18 cellular contexts compared by ENCODE assay signal in genomic region chr10:3020881-3021280, GRCh38. TPM values are rescaled to one million over a fixed set of nuclear protein-coding genes. Genes with fewer than 3 reads are reported as not detected.
DNase-seq lines count a peak whose midpoint lies in the region; ATAC-seq and TF ChIP-seq lines count a peak whose summit lies in the region.
"Had no signal": no experiment of that assay in that cellular context is flagged by ENCODE, and none has a peak within 500 bp of the region (broad histone marks: within the 10 kb centered on the region; RNA-seq: fewer than 3 reads in every experiment).

No MANE protein-coding gene starts in this region.

- H3K27ac ChIP-seq in GM23338 (ENCODE audit: low read depth) = no peak overlapping the region
- no peak overlapping the region for H3K27ac ChIP-seq in stomach
- H3K27ac ChIP-seq: 22Rv1; A549; BLaER1 treated with 17β-estradiol and CSF1 and Interleukin-3, amounts not matched to agents 10 nM and 100 nM; C4-2B had no signal

- H3K27me3 Mint-ChIP-seq in GM23338 (ENCODE audit: insufficient read depth, low read depth, poor library complexity) (peaks cover 6% of the 10 kb centered on the region), neural crest cell (ENCODE audit: low read depth) (peaks cover 3% of the 10 kb centered on the region), osteocyte (ENCODE audit: unreplicated experiment) (peaks cover 7% of the 10 kb centered on the region)

- 92 to 97% (median 95%) methylated on average over 19 of the region's 19 CpGs for WGBS in stomach, 5 donors

- H3K27me3 ChIP-seq in GM23338 (ENCODE audit: insufficient read depth) (no peaks in the 10 kb centered on the region), stomach (peaks cover 0 to 4% (median 0%) of the 10 kb centered on the region in 3 donors)
- H3K27me3 ChIP-seq: BLaER1 treated with 17β-estradiol and CSF1 and Interleukin-3, amounts not matched to agents 10 nM and 100 nM had no signal

- H3K4me1 ChIP-seq in GM23338 (ENCODE audit: insufficient read depth) (no peaks in the 10 kb centered on the region), stomach (no peaks in the 10 kb centered on the region)
- H3K4me1 ChIP-seq: A549; BLaER1 treated with 17β-estradiol and CSF1 and Interleukin-3, amounts not matched to agents 10 nM and 100 nM; Caco-2 had no signal

- H3F3A ChIP-seq in GM23338 (replicated peaks; ENCODE audit: low read depth) = no peaks in the 10 kb centered on the region

- peaks cover 5% of the 10 kb centered on the region; the same call in 1 of the 2 replicates for H3K9me2 ChIP-seq in GM23338 (ENCODE audit: insufficient read depth)

- H3K79me2 ChIP-seq in GM23338 (replicated peaks; ENCODE audit: insufficient read depth) = no peaks in the 10 kb centered on the region

- no peaks in the 10 kb centered on the region for H4K20me1 ChIP-seq in GM23338 (replicated peaks; ENCODE audit: insufficient read depth)
- H4K20me1 ChIP-seq: BLaER1 treated with 17β-estradiol and CSF1 and Interleukin-3, amounts not matched to agents 10 nM and 100 nM had no signal

- intact Hi-C loops in stomach (cut with DNase I; ENCODE audit: low total_unique reads) = no loop called here

- ATAC-seq in GM23338 = no peak
- ATAC-seq: CD8-positive, alpha-beta T cell; GM12878 had no signal

- 0 out of 2 replicates have a peak overlapping the region, but pooled peaks have one; percentile 38 for H2AFZ ChIP-seq in GM23338

- H3K4me3 ChIP-seq in GM23338 (no peak overlapping the region), stomach (no peak overlapping the region)
- H3K4me3 ChIP-seq: A549; BLaER1 treated with 17β-estradiol and CSF1 and Interleukin-3, amounts not matched to agents 10 nM and 100 nM; GM12878 had no signal

- H3K27ac Mint-ChIP-seq in GM23338 (no peak overlapping the region), neural crest cell (ENCODE audit: unreplicated experiment) (peak overlapping the region; percentile 47), osteocyte (ENCODE audit: unreplicated experiment) (no peak overlapping the region)
- H3K27ac Mint-ChIP-seq: B cell; CD4-positive, alpha-beta T cell; CD8-positive, alpha-beta T cell had no signal

- no peak for TF ChIP-seq CTCF in GM23338 (conservative IDR thresholded peaks at IDR 0.05; ENCODE audit: low read depth in 2 of 2)
- TF ChIP-seq CTCF in neural crest cell (conservative IDR thresholded peaks at IDR 0.05) = no peak
- no peak for TF ChIP-seq CTCF in osteocyte (IDR thresholded peaks at IDR 0.05)
- no peak for TF ChIP-seq CTCF in stomach (IDR thresholded peaks at IDR 0.05)

- H3K4me3 Mint-ChIP-seq in GM23338 (no peak overlapping the region), neural crest cell (no peak overlapping the region), osteocyte (ENCODE audit: unreplicated experiment) (no peak overlapping the region)
- H3K4me3 Mint-ChIP-seq: B cell; CD4-positive, alpha-beta T cell; CD8-positive, alpha-beta T cell had no signal

- DNase-seq in GM23338 (ENCODE audit: low spot score) (no peak), neural crest cell (ENCODE audit: low read depth, low spot score) (no peak), osteocyte (ENCODE audit: extremely low spot score, unreplicated experiment) (peak; percentile 70), stomach (no peak), NCI-H748 treated with DMSO at 0.1 percent for 48 hours (lab: John Stamatoyannopoulos, UW) (no peak), GF-D8 (lab: John Stamatoyannopoulos, UW) (no peak)
- DNase-seq: AML-193; Caco-2; Calu3; CD4-positive, alpha-beta T cell; CD8-positive, alpha-beta T cell; DMS79 treated with DMSO at 0.1 percent for 48 hours had no signal

- H3K36me3 ChIP-seq in GM23338 (ENCODE audit: insufficient read depth) (no peaks in the 10 kb centered on the region), stomach (no peaks in the 10 kb centered on the region)
- H3K36me3 ChIP-seq: BLaER1 treated with 17β-estradiol and CSF1 and Interleukin-3, amounts not matched to agents 10 nM and 100 nM had no signal

- no peak for TF ChIP-seq EP300 in stomach (IDR thresholded peaks at IDR 0.05)

- H3K9me3 ChIP-seq in stomach = no peaks in the 10 kb centered on the region
- H3K9me3 ChIP-seq: Caco-2 had no signal

- H3K4me1 Mint-ChIP-seq in GM23338 (no peaks in the 10 kb centered on the region), neural crest cell (no peaks in the 10 kb centered on the region), osteocyte (ENCODE audit: unreplicated experiment) (peaks cover 15% of the 10 kb centered on the region)
- H3K4me1 Mint-ChIP-seq: B cell had no signal

- no peak for TF ChIP-seq POLR2A in stomach (IDR thresholded peaks at IDR 0.05)

- no peak overlapping the region for H3K4me2 ChIP-seq in GM23338
- H3K4me2 ChIP-seq: A549; BLaER1 treated with 17β-estradiol and CSF1 and Interleukin-3, amounts not matched to agents 10 nM and 100 nM had no signal

- no peaks in the 10 kb centered on the region; the same call in 2 of the 3 replicates for H3K36me3 Mint-ChIP-seq in GM23338 (ENCODE audit: low read depth)
- H3K36me3 Mint-ChIP-seq in neural crest cell (ENCODE audit: low read depth) = no peaks in the 10 kb centered on the region
- no peaks in the 10 kb centered on the region for H3K36me3 Mint-ChIP-seq in osteocyte (ENCODE audit: unreplicated experiment)
- H3K36me3 Mint-ChIP-seq: CD8-positive, alpha-beta T cell had no signal

- peaks cover 15% of the 10 kb centered on the region for H3K9me3 Mint-ChIP-seq in GM23338
- peaks cover 3% of the 10 kb centered on the region for H3K9me3 Mint-ChIP-seq in neural crest cell
- peaks cover 4% of the 10 kb centered on the region for H3K9me3 Mint-ChIP-seq in osteocyte (ENCODE audit: unreplicated experiment)
- H3K9me3 Mint-ChIP-seq: CD4-positive, alpha-beta T cell; CD8-positive, alpha-beta T cell had no signal

TF ChIP-seq in GM23338, 12 proteins besides CTCF, POLR2A, EP300 and RAD21 (continues in another document):
- TF ChIP-seq EZH2 (IDR thresholded peaks at IDR 0.05; ENCODE audit: low read depth, unreplicated experiment) (no peak), REST (IDR thresholded peaks at IDR 0.05; ENCODE audit: unreplicated experiment) (no peak)

RNA-seq across cellular contexts. Expression of gene PFKP, which starts 46.5 kb away (rescaled TPM):
- total RNA-seq in GM23338 (2014; rRNA removed; shearing (Covaris generic)) = 117 and 120 TPM in 2 replicates
- polyA plus RNA-seq in GM23338 (2016; fragmentation: Nextera tagmentation; extraction: Ambion mirVana) (55.3 and 56.3 TPM in 2 replicates), stomach (10 to 100 TPM; 14.1 to 62.9 (median 20.0) TPM)
- total RNA-seq in neural crest cell (18.9 and 24.0 TPM in 2 replicates), osteocyte (150 and 158 TPM in 2 replicates), stomach (100 to 1,000 TPM in 1 of 5 donors, 10 to 100 TPM in 4; 11.2 to 155 (median 38.7) TPM)
